13 cellular contexts compared by ENCODE assay signal in the genomic region with DNA sequence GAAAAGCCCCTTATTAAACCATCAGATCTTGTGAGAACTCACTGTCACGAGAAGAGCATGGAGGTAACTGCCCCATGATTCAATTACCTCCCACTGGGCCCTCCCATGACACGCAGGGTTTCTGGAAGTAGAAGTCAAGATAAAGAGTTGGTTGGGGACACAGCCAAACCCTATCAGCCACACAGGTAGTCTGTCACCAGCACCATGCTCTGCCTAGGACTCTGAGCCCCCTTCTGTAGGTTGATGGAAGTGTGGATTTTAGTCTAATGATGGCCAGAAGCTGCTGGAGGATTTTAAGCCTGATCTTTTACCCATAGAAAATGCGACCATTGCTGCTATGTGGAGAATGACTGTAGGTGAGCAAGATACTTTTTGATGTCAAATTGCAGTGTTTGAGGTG.
DNase-seq lines count a peak whose midpoint lies in the region; ATAC-seq and TF ChIP-seq lines count a peak whose summit lies in the region.
"Had no signal": no experiment of that assay in that cellular context is flagged by ENCODE, and none has a peak within 500 bp of the region (broad histone marks: within the 10 kb centered on the region; RNA-seq: fewer than 3 reads in every experiment).

No MANE protein-coding gene starts in this region.

- H3K27me3 ChIP-seq in thymus (ENCODE audit: control insufficient read depth, insufficient read depth) (no peaks in the 10 kb centered on the region), GM23248 (replicated peaks; ENCODE audit: insufficient read depth) (no peaks in the 10 kb centered on the region)

- intact Hi-C loops in activated T-helper 2 cell treated with anti-CD3 and anti-CD28 coated beads, Interferon-gamma antibody, Interleukin-2, Interleukin-4, amounts not matched to agents 10 μg/mL and 5 μg/mL and 100 μg/mL, durations not matched to agents 14 hours and 24 hours and 36 hours (cut with micrococcal nuclease), result no loop called here

- H3K27me3 Mint-ChIP-seq in activated T-cell treated with anti-CD3 and anti-CD28 coated beads, Interleukin-2, amount 50 U/mL, for 72 hours (ENCODE audit: low read depth), result no peaks in the 10 kb centered on the region
- no peaks in the 10 kb centered on the region for H3K27me3 Mint-ChIP-seq in activated T-helper 2 cell treated with anti-CD3 and anti-CD28 coated beads, Interferon-gamma antibody, Interleukin-2, Interleukin-4, amounts not matched to agents 10 μg/mL and 5 μg/mL and 100 μg/mL, durations not matched to agents 14 hours and 24 hours and 36 hours (ENCODE audit: low read depth)
- peaks cover 25% of the 10 kb centered on the region for H3K27me3 Mint-ChIP-seq in glutamatergic neuron (ENCODE audit: unreplicated experiment)

- H3K9me3 ChIP-seq in thymus (ENCODE audit: control insufficient read depth) (peaks cover 1% of the 10 kb centered on the region), GM23248 (ENCODE audit: low read depth) (no peaks in the 10 kb centered on the region)

- H2AFZ ChIP-seq in GM23248, result no peak overlapping the region
- H2AFZ ChIP-seq: PC-9 had no signal

- peaks cover 100% of the 10 kb centered on the region for H3K79me2 ChIP-seq in GM23248 (ENCODE audit: insufficient read depth)

- H3K9me2 ChIP-seq in GM23248 (ENCODE audit: insufficient read depth), result no peaks in the 10 kb centered on the region

- ATAC-seq in activated T-cell treated with anti-CD3 and anti-CD28 coated beads, Interleukin-2, amount 50 U/mL, for 72 hours (replicated peaks in 1 of 2), result no peak

- WGBS in thymus, result 83% methylated on average over 3 of the region's 3 CpGs
- 98 to 100% methylated on average over 3 of the region's 3 CpGs for WGBS in GM23248 (ENCODE audit: low coverage in 1 of 2, low lambda C conversion rate in 2 of 2, missing lambda C conversion rate in 2 of 2), 2 experiments

- H3K4me3 ChIP-seq in thymus (ENCODE audit: low read length) (no peak overlapping the region), GM23248 (no peak overlapping the region)
- H3K4me3 ChIP-seq: PC-9, smooth muscle cell had no signal

- H3F3A ChIP-seq in GM23248 (ENCODE audit: insufficient read depth), result peaks cover 6% of the 10 kb centered on the region; the same call in 1 of the 2 replicates

- H3K4me1 ChIP-seq in thymus (ENCODE audit: control insufficient read depth, insufficient read depth, low read length) (peaks cover 73% of the 10 kb centered on the region), GM23248 (ENCODE audit: insufficient read depth) (peaks cover 8% of the 10 kb centered on the region; the same call in 1 of the 2 replicates)

- H3K36me3 ChIP-seq in thymus (ENCODE audit: control insufficient read depth, insufficient read depth) (peaks cover 9% of the 10 kb centered on the region), GM23248 (ENCODE audit: low read depth) (no peaks in the 10 kb centered on the region)

- no peak overlapping the region for H3K4me2 ChIP-seq in GM23248 (ENCODE audit: unreplicated experiment)
- H3K4me2 ChIP-seq: PC-9, smooth muscle cell had no signal

- H3K27ac ChIP-seq in thymus (ENCODE audit: low read depth) (peak overlapping the region; percentile 81), GM23248 (no peak overlapping the region)
- H3K27ac ChIP-seq: PC-9 had no signal

- H3K36me3 Mint-ChIP-seq in activated T-cell treated with anti-CD3 and anti-CD28 coated beads, Interleukin-2, amount 50 U/mL, for 72 hours (ENCODE audit: insufficient read depth in 2 of 2), result peaks cover 18 to 24% of the 10 kb centered on the region in 2 donors
- peaks cover 74% of the 10 kb centered on the region for H3K36me3 Mint-ChIP-seq in activated T-helper 2 cell treated with anti-CD3 and anti-CD28 coated beads, Interferon-gamma antibody, Interleukin-2, Interleukin-4, amounts not matched to agents 10 μg/mL and 5 μg/mL and 100 μg/mL, durations not matched to agents 14 hours and 24 hours and 36 hours (ENCODE audit: low read depth)
- peaks cover 4% of the 10 kb centered on the region for H3K36me3 Mint-ChIP-seq in glutamatergic neuron (ENCODE audit: unreplicated experiment)

- peaks cover 6 to 7% of the 10 kb centered on the region in 2 donors for H3K9me3 Mint-ChIP-seq in activated T-cell treated with anti-CD3 and anti-CD28 coated beads, Interleukin-2, amount 50 U/mL, for 72 hours
- peaks cover 17% of the 10 kb centered on the region for H3K9me3 Mint-ChIP-seq in activated T-helper 2 cell treated with anti-CD3 and anti-CD28 coated beads, Interferon-gamma antibody, Interleukin-2, Interleukin-4, amounts not matched to agents 10 μg/mL and 5 μg/mL and 100 μg/mL, durations not matched to agents 14 hours and 24 hours and 36 hours
- peaks cover 25% of the 10 kb centered on the region for H3K9me3 Mint-ChIP-seq in glutamatergic neuron (ENCODE audit: unreplicated experiment)

- peaks cover 76% of the 10 kb centered on the region for H3K4me1 Mint-ChIP-seq in activated T-cell treated with anti-CD3 and anti-CD28 coated beads, Interleukin-2, amount 50 U/mL, for 72 hours (ENCODE audit: low read depth)
- peaks cover 53% of the 10 kb centered on the region for H3K4me1 Mint-ChIP-seq in activated T-helper 2 cell treated with anti-CD3 and anti-CD28 coated beads, Interferon-gamma antibody, Interleukin-2, Interleukin-4, amounts not matched to agents 10 μg/mL and 5 μg/mL and 100 μg/mL, durations not matched to agents 14 hours and 24 hours and 36 hours (ENCODE audit: low read depth)
- peaks cover 86% of the 10 kb centered on the region for H3K4me1 Mint-ChIP-seq in glutamatergic neuron (ENCODE audit: low read depth, unreplicated experiment)

- in situ Hi-C loops in GM23248 (cut with MboI), result no loop called here

- no peak overlapping the region for H3K4me3 Mint-ChIP-seq in activated T-cell treated with anti-CD3 and anti-CD28 coated beads, Interleukin-2, amount 50 U/mL, for 72 hours
- H3K4me3 Mint-ChIP-seq in activated T-helper 2 cell treated with anti-CD3 and anti-CD28 coated beads, Interferon-gamma antibody, Interleukin-2, Interleukin-4, amounts not matched to agents 10 μg/mL and 5 μg/mL and 100 μg/mL, durations not matched to agents 14 hours and 24 hours and 36 hours (ENCODE audit: low read depth), result no peak overlapping the region
- H3K4me3 Mint-ChIP-seq in glutamatergic neuron (ENCODE audit: unreplicated experiment), result peak overlapping the region; percentile 73

- H3K27ac Mint-ChIP-seq in activated T-cell treated with anti-CD3 and anti-CD28 coated beads, Interleukin-2, amount 50 U/mL, for 72 hours, result peak overlapping the region; percentile 23
- H3K27ac Mint-ChIP-seq in activated T-helper 2 cell treated with anti-CD3 and anti-CD28 coated beads, Interferon-gamma antibody, Interleukin-2, Interleukin-4, amounts not matched to agents 10 μg/mL and 5 μg/mL and 100 μg/mL, durations not matched to agents 14 hours and 24 hours and 36 hours, result peak overlapping the region; percentile 4
- peak overlapping the region; percentile 93 for H3K27ac Mint-ChIP-seq in glutamatergic neuron (ENCODE audit: unreplicated experiment)

- DNase-seq in activated T-cell treated with anti-CD3 and anti-CD28 coated beads, Interleukin-2, amount 50 U/mL, for 72 hours, result no peak
- DNase-seq in activated T-cell treated with anti-CD3 and anti-CD28 coated beads for 4 hours, result no peak
- DNase-seq in activated T-helper 2 cell treated with anti-CD3 and anti-CD28 coated beads, Interferon-gamma antibody, Interleukin-2, Interleukin-4, amounts not matched to agents 10 μg/mL and 5 μg/mL and 100 μg/mL, durations not matched to agents 14 hours and 24 hours and 36 hours (ENCODE audit: low spot score), result no peak
- no peak for DNase-seq in glutamatergic neuron
- no peak for DNase-seq in NCI-H1436 treated with DMSO at 0.1 percent for 48 hours (lab: John Stamatoyannopoulos, UW)
- DNase-seq in GM23248, result no peak
- no peak for DNase-seq in SK-N-DZ (ENCODE audit: low spot score)
- DNase-seq: ACHN, DMS 273 treated with DMSO at 0.1 percent for 48 hours, NCI-H2081 had no signal

- H4K20me1 ChIP-seq in GM23248 (ENCODE audit: insufficient read depth), result peaks cover 13% of the 10 kb centered on the region; the same call in 1 of the 2 replicates

- no peak for TF ChIP-seq CTCF in glutamatergic neuron (IDR thresholded peaks at IDR 0.05; ENCODE audit: partially characterized antibody, unreplicated experiment)

- no peak overlapping the region for H3K9ac ChIP-seq in GM23248

Comparison
In these comparisons a context has a peak if more than half of its experiments do, and no peak if none do; other contexts are left out.
1. H3K27ac Mint-ChIP-seq: peak in every context shown above with its lines; median percentile 93 in glutamatergic neuron; 23 in activated T-cell treated with anti-CD3 and anti-CD28 coated beads, Interleukin-2, amount 50 U/mL, for 72 hours; 4 in activated T-helper 2 cell treated with anti-CD3 and anti-CD28 coated beads, Interferon-gamma antibody, Interleukin-2, Interleukin-4, amounts not matched to agents 10 μg/mL and 5 μg/mL and 100 μg/mL, durations not matched to agents 14 hours and 24 hours and 36 hours.